In the genomic region with DNA sequence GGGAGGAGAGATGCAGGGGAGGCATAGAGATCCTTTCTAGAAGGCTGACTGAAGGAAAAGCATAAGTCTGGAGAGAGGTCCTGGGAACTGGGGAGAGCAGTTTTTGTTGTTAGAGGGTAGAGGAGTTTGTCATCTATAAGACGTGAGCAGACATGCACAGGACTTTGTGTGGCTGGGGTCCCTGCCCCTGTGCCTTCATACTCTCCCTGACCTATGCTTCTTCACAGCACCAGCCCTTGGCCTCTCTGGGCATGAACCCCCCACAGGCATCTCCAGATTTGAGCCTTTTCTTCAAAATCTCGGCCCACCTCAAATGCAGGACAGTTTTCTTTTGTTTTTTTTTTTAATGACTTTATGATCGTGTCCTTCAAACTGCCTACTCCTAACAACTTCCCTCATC, we compare ENCODE assay signal across 18 cellular contexts.
"Had no signal": no experiment of that assay in that cellular context is flagged by ENCODE, and none has a peak within 500 bp of the region (broad histone marks: within the 10 kb centered on the region; RNA-seq: fewer than 3 reads in every experiment).

No MANE protein-coding gene starts in this region.

- H3K27ac ChIP-seq: cardiac muscle cell had no signal

- DNase-seq: activated B cell treated with CpG ODN at 0.5 μM for 24 hours; activated CD4-positive, alpha-beta T cell treated with anti-CD3 and anti-CD28 coated beads, Interleukin-2, amount 50 U/mL, for 48 hours; activated effector memory CD4-positive, alpha-beta T cell treated with Interleukin-2 at 50 U/mL for 16 hours; activated naive CD4-positive, alpha-beta T cell treated with anti-CD3 and anti-CD28 coated beads for 36 hours; activated naive CD8-positive, alpha-beta T cell treated with anti-CD3 and anti-CD28 coated beads, Interleukin-2, amount 10 ng/mL, durations not matched to agents 7 days and 5 days; activated T-cell treated with anti-CD3 and anti-CD28 coated beads, Interleukin-2, amount 50 U/mL, for 72 hours; amniotic stem cell; effector CD4-positive, alpha-beta T cell; foreskin melanocyte; kidney glomerular epithelial cell; left ventricle myocardium inferior; nephron progenitor cell; occipital lobe; stimulated activated CD4-positive, alpha-beta T cell treated with anti-CD3 and anti-CD28 coated beads, Interleukin-4, amount 100 ng/mL, for 4 hours; substantia nigra; T1000; transverse colon had no signal

- H3K4me3 ChIP-seq: cardiac muscle cell, left ventricle myocardium inferior, transverse colon had no signal

- H3K36me3 ChIP-seq: cardiac muscle cell, transverse colon had no signal

- H3K27me3 ChIP-seq: cardiac muscle cell, transverse colon had no signal

- H3K9me3 ChIP-seq: transverse colon had no signal
